Comparison of ENCODE assay signal across 14 cellular contexts in the genomic region with DNA sequence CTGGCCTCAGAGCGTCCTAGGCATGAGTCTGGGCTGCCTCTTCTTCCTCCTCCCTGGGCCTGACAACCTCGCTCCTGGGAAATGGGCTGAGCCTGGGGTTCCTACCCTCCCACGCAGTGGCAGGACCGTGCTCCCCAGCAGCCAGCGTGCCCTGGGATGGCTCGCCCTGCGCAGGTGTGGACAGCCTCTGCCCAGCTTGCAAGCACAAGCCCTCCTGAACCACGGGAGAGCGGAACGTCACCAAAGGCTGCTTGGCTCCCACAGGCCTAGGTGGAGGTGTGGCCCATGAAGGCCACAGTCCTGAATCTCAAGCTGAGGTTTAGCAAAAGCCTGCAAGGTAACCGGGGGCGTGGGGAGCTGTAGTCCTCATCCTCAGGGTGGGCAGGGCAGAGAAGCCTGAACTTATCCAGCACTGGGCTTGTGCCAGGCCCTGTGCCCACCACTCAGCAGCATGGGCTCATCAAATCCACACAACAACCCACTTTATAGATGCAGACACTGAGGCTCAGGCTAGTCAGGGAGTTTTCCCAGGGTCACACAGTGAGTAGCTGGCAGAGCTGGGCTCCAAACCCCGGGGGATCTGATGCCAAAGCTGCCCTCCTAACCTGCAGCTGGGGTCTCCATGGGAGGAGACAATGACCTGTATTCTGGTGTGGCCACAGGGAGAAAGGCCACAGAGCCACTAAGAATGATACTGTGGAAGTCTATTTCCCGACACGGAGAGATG.
"Had no signal": no experiment of that assay in that cellular context is flagged by ENCODE, and none has a peak within 500 bp of the region (broad histone marks: within the 10 kb centered on the region; RNA-seq: fewer than 3 reads in every experiment).

No MANE protein-coding gene starts in this region.

- ATAC-seq: pancreas, sciatic nerve had no signal

- H3K4me3 ChIP-seq: dorsolateral prefrontal cortex, pancreas, thyroid gland had no signal

- H3K27me3 ChIP-seq: dorsolateral prefrontal cortex, pancreas, thyroid gland had no signal

- H3K36me3 ChIP-seq: pancreas, thyroid gland had no signal

- DNase-seq: activated CD4-positive, CD25-positive, alpha-beta regulatory T cell treated with anti-CD3 and anti-CD28 coated beads, Interleukin-2, amount 50 U/mL, for 72 hours; central memory CD4-positive, alpha-beta T cell; dorsolateral prefrontal cortex; mammary epithelial cell; stimulated activated naive CD4-positive, alpha-beta T cell treated with Interleukin-2 at 50 U/mL for 16 hours; SW 1271; T-helper 2 cell; thyroid gland had no signal

- H3K9me3 ChIP-seq: pancreas, thyroid gland had no signal

- H3K27ac ChIP-seq: dorsolateral prefrontal cortex, pancreas, thyroid gland, VCaP had no signal

- H3K4me1 ChIP-seq: pancreas, thyroid gland had no signal

- FAIRE-seq: colon, frontal cortex, keratinocyte, pancreas had no signal
